Comparison of ENCODE assay signal across 8 cellular contexts in the genomic region with DNA sequence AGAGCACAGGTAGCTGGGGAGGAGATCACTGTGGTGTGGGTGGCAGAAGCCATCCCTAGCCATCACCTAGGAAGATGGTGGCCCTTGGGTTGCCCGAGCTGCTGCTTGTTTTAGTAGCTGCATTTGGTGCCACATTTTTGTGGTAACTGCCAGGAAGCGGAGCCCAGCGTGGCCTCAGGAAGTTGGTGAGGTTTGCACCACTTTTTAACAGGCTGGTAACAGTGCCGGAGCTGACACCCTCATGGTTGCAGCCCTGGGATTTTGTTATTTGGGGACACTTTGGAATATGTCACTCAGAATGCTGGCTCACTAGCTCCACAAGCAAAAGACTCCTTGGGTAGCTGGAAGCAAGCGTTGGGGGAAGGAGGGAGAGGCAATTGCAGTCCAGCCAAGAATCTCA. TPM values are rescaled to one million over a fixed set of nuclear protein-coding genes. Genes with fewer than 3 reads are reported as not detected.
DNase-seq lines count a peak whose midpoint lies in the region; ATAC-seq, FAIRE-seq and TF ChIP-seq lines count a peak whose summit lies in the region.

No MANE protein-coding gene starts in this region.

- H2AK5ac ChIP-seq in H1 (ENCODE audit: low read depth, low read length): 0 out of 2 replicates have a peak overlapping the region, but pooled peaks have one; percentile 24
- H2AK5ac ChIP-seq in trophoblast cell (ENCODE audit: low read length): no peak overlapping the region

- no peaks in the 10 kb centered on the region for H3K9me2 ChIP-seq in PC-9 (ENCODE audit: insufficient read depth)

- no peaks in the 10 kb centered on the region; the same call in 1 of the 2 replicates for H3K23me2 ChIP-seq in H1 (ENCODE audit: low read depth, low read length)

- no peak overlapping the region for H2BK5ac ChIP-seq in H1 (ENCODE audit: low read depth, low read length)
- H2BK5ac ChIP-seq in trophoblast cell (ENCODE audit: low read depth, low read length, poor library complexity): no peak overlapping the region

- TF ChIP-seq POLR2A in H1 (IDR thresholded peaks at IDR 0.05; ENCODE audit: control extremely low read depth in 1 of 2, low read depth in 2 of 2, low read length in 2 of 2): no peak

- H4K5ac ChIP-seq in H1 (ENCODE audit: insufficient read length, low read depth, low read length): peak overlapping the region; percentile 13

- H3K4ac ChIP-seq in H1 (replicated peaks; ENCODE audit: insufficient read length, low read depth, low read length) (no peak overlapping the region), trophoblast cell (ENCODE audit: low read depth, low read length) (peak overlapping the region; percentile 96)

- H3K27me3 ChIP-seq in PC-9 (ENCODE audit: insufficient read depth, low read depth) (no peaks in the 10 kb centered on the region), H1 (replicated peaks in 1 of 4; ENCODE audit: control insufficient read depth in 3 of 4, extremely low read depth in 1 of 4, insufficient read depth in 3 of 4, low read length in 3 of 4) (no peaks in the 10 kb centered on the region), trophoblast cell (ENCODE audit: insufficient read depth, low read length) (no peaks in the 10 kb centered on the region)

- H3K4me2 ChIP-seq in PC-9: no peak overlapping the region
- no peak overlapping the region for H3K4me2 ChIP-seq in H1 (ENCODE audit: insufficient read depth in 1 of 2, low read depth in 2 of 2, low read length in 2 of 2)
- H3K4me2 ChIP-seq in trophoblast cell (ENCODE audit: low read length): no peak overlapping the region

- H3K4me3 ChIP-seq in PC-9 (no peak overlapping the region), H1 (ENCODE audit: extremely low read depth in 1 of 4, insufficient read depth in 2 of 4, low read depth in 3 of 4, low read length in 4 of 4) (no peak overlapping the region), trophoblast cell (ENCODE audit: low read depth, low read length) (no peak overlapping the region)

- no peak for TF ChIP-seq EP300 in H1 (IDR thresholded peaks at IDR 0.05; ENCODE audit: borderline replicate concordance in 1 of 2, low read depth in 2 of 2, low read length in 2 of 2)

- 0 out of 2 replicates have a peak overlapping the region, but pooled peaks have one; percentile 40 for H4K8ac ChIP-seq in H1 (ENCODE audit: extremely low read depth, insufficient read depth, low read length)
- peak overlapping the region; percentile 8 for H4K8ac ChIP-seq in trophoblast cell (ENCODE audit: low read depth, low read length)

- BruUV-seq in PC-9 (replicated peaks; lab: Mats Ljungman, UMichigan): no TSS peak

- H3K56ac ChIP-seq in H1 (replicated peaks; ENCODE audit: insufficient read length, low read depth, low read length): no peak overlapping the region

- CTCF ChIA-PET in PC-9 (lab: Charles Lee) (interaction anchor here (1.2 kb wide), 1 partner anchor 32 kb away, joined by 4 read pairs; no protein-coding TSS in a partner anchor), H1 (lab: Charles Lee; ENCODE audit: partially characterized antibody) (interaction anchor here (0.5 to 4.6 kb wide), 9 partner anchors 16 to 228 kb away, joined by 3 to 29 read pairs (median 3); no protein-coding TSS in a partner anchor)

- POLR2A ChIA-PET in PC-9 (lab: Charles Lee; ENCODE audit: unreplicated experiment): no interaction called here
- POLR2A ChIA-PET in H1 (lab: Charles Lee; ENCODE audit: partially characterized antibody): interaction anchor here (0.9 to 21.5 kb wide), 4 partner anchors 7 to 23 kb away, joined by 3 to 495 read pairs (median 196); a partner anchor contains a TSS

- H2AFZ ChIP-seq in PC-9: no peak overlapping the region
- H2AFZ ChIP-seq in H1 (ENCODE audit: low read length): no peak overlapping the region
- H2AFZ ChIP-seq in trophoblast cell (ENCODE audit: insufficient read depth, low read length, poor library complexity): no peak overlapping the region

- peak overlapping the region; percentile 13 for H4K91ac ChIP-seq in H1 (replicated peaks; ENCODE audit: insufficient read length, low read length)
- H4K91ac ChIP-seq in trophoblast cell (ENCODE audit: low read depth, low read length): peak overlapping the region; percentile 8

- H3K14ac ChIP-seq in H1 (ENCODE audit: insufficient read length) (no peak overlapping the region), trophoblast cell (ENCODE audit: low read length) (no peak overlapping the region)

- TF ChIP-seq CTCF in PC-9 (conservative IDR thresholded peaks at IDR 0.05) (no peak), H1 (IDR thresholded peaks at IDR 0.05; ENCODE audit: control extremely low read depth in 1 of 3, insufficient read depth in 1 of 3, low read depth in 1 of 3, low read length in 3 of 3) (no peak)

- 94% methylated on average over 5 of the region's 5 CpGs; no CpG with 5 or more reads in 1 of the 2 experiments for WGBS in H1 (ENCODE audit: extremely low coverage in 1 of 2, insufficient coverage in 1 of 2, insufficient read length in 1 of 2, insufficient replicate concordance in 2 of 2, low coverage in 1 of 2, low lambda C conversion rate in 2 of 2, missing lambda C conversion rate in 1 of 2), 2 experiments
- no CpG with 5 or more reads among the region's 5 CpGs for WGBS in trophoblast cell (ENCODE audit: extremely low coverage, insufficient coverage, insufficient read length)

- H3K9me3 ChIP-seq in PC-9 (ENCODE audit: insufficient read depth, low read depth): no peaks in the 10 kb centered on the region
- H3K9me3 ChIP-seq in H1 (ENCODE audit: insufficient read depth in 2 of 2, low read depth in 1 of 2, low read length in 1 of 2): no peaks in the 10 kb centered on the region
- no peaks in the 10 kb centered on the region for H3K9me3 ChIP-seq in trophoblast cell (ENCODE audit: insufficient read depth, low read depth, low read length)

- H2BK20ac ChIP-seq in H1 (ENCODE audit: low read length): no peak overlapping the region

- peaks cover 96% of the 10 kb centered on the region for H3K79me2 ChIP-seq in PC-9 (ENCODE audit: low read depth)
- peaks cover 7 to 85% of the 10 kb centered on the region in 2 experiments for H3K79me2 ChIP-seq in H1 (ENCODE audit: control insufficient read depth in 1 of 2, insufficient read depth in 2 of 2, low read length in 2 of 2)
- peaks cover 41% of the 10 kb centered on the region for H3K79me2 ChIP-seq in trophoblast cell (ENCODE audit: control insufficient read depth, insufficient read depth, low read length, poor library complexity)

- H3F3A ChIP-seq in PC-9 (ENCODE audit: insufficient read depth, low read depth): peaks cover 72% of the 10 kb centered on the region

- DNase-seq in GDM1 (lab: John Stamatoyannopoulos, UW): peak; percentile 77
- DNase-seq in PC-9: no peak
- no peak for DNase-seq in H1 (ENCODE audit: low read depth in 1 of 2, low spot score in 2 of 2)
- DNase-seq in trophoblast cell: no peak
- DNase-seq in stimulated activated CD4-positive, alpha-beta T cell treated with anti-CD3 and anti-CD28 coated beads, Interleukin-1b, Interleukin-23, amount 100 ng/mL, for 48 hours: no peak
- DNase-seq in Ammon's horn (ENCODE audit: low spot score): no peak
- DNase-seq in NCI-H2171 (lab: John Stamatoyannopoulos, UW): no peak

- H3K36me3 ChIP-seq in PC-9 (ENCODE audit: low read depth) (peaks cover 19% of the 10 kb centered on the region), H1 (ENCODE audit: control insufficient read depth in 2 of 4, insufficient read depth in 4 of 4, low read length in 3 of 4) (0 out of 8 replicates have a peak, but pooled peaks cover 0 to 5% (median 0%) of the 10 kb centered on the region in 4 experiments), trophoblast cell (ENCODE audit: control insufficient read depth in 1 of 2, insufficient read depth in 2 of 2, low read length in 2 of 2) (peaks cover 11 to 15% of the 10 kb centered on the region in 2 experiments)

- H3K9ac ChIP-seq in H1 (replicated peaks in 1 of 4; ENCODE audit: extremely low read depth in 1 of 4, low read depth in 3 of 4, low read length in 3 of 4): no peak overlapping the region
- H3K9ac ChIP-seq in trophoblast cell (ENCODE audit: low read length): no peak overlapping the region

- peaks cover 88% of the 10 kb centered on the region for H4K20me1 ChIP-seq in PC-9 (ENCODE audit: insufficient read depth)
- H4K20me1 ChIP-seq in H1 (replicated peaks in 1 of 2; ENCODE audit: control insufficient read depth in 1 of 2, insufficient read depth in 2 of 2, low read length in 2 of 2): peaks cover 6 to 21% of the 10 kb centered on the region in 2 experiments

- intact Hi-C loops in PC-9 (cut with micrococcal nuclease; ENCODE audit: unreplicated experiment): no loop called here

- H3K4me1 ChIP-seq in PC-9 (replicated peaks; ENCODE audit: insufficient read depth): peaks cover 40% of the 10 kb centered on the region
- H3K4me1 ChIP-seq in H1 (replicated peaks in 1 of 4; ENCODE audit: control insufficient read depth in 3 of 4, insufficient read depth in 4 of 4, low read length in 3 of 4): peaks cover 25 to 40% (median 34%) of the 10 kb centered on the region in 4 experiments
- H3K4me1 ChIP-seq in trophoblast cell (ENCODE audit: control insufficient read depth in 1 of 2, insufficient read depth in 2 of 2, low read length in 2 of 2): peaks cover 57 to 66% of the 10 kb centered on the region in 2 experiments

- peak overlapping the region; percentile 19 for H4K12ac ChIP-seq in trophoblast cell (ENCODE audit: low read depth, low read length)

- H2BK15ac ChIP-seq in H1 (ENCODE audit: low read length): no peak overlapping the region

- FAIRE-seq in H1 (lab: Jason Lieb, UNC): no peak

- H3K23ac ChIP-seq in H1 (ENCODE audit: insufficient read length) (no peak overlapping the region), trophoblast cell (ENCODE audit: low read length) (no peak overlapping the region)

- no peak overlapping the region for H2BK12ac ChIP-seq in H1 (ENCODE audit: low read depth, low read length)
- H2BK12ac ChIP-seq in trophoblast cell (ENCODE audit: low read length): no peak overlapping the region

- H3K27ac ChIP-seq in PC-9: peak overlapping the region; percentile 41; the same call in 1 of the 2 replicates
- no peak overlapping the region for H3K27ac ChIP-seq in H1 (ENCODE audit: low read depth, low read length)
- peak overlapping the region; percentile 66 for H3K27ac ChIP-seq in trophoblast cell (ENCODE audit: low read depth, low read length)

- H3K18ac ChIP-seq in H1 (ENCODE audit: extremely low read depth, low read length): peak overlapping the region; percentile 25; the same call in 1 of the 2 replicates
- H3K18ac ChIP-seq in trophoblast cell (ENCODE audit: low read length): peak overlapping the region; percentile 34

- no peak for ATAC-seq in HG02798 (IDR thresholded peaks at IDR 0.05; ENCODE audit: poor library complexity, unreplicated experiment)

- H3K79me1 ChIP-seq in H1 (ENCODE audit: low read depth, low read length) (peaks cover 25% of the 10 kb centered on the region), trophoblast cell (ENCODE audit: low read length) (peaks cover 53% of the 10 kb centered on the region)

- TF ChIP-seq RAD21 in H1 (IDR thresholded peaks at IDR 0.05 in 1 of 2, conservative IDR thresholded peaks at IDR 0.05 in 1 of 2; ENCODE audit: low read depth in 2 of 2, low read length in 2 of 2): no peak

- H2BK120ac ChIP-seq in H1 (replicated peaks; ENCODE audit: low read depth, low read length) (no peak overlapping the region), trophoblast cell (ENCODE audit: insufficient read depth, low read length, poor library complexity) (peak overlapping the region; percentile 9)

RNA-seq across cellular contexts. Expression of a gene that starts 22.1 kb away (rescaled TPM):
- 1,066 and 1,233 TPM in 2 replicates for total RNA-seq in PC-9 (2021)
- 520 and 530 TPM in 2 replicates for total RNA-seq in H1 (2021; fragmentation: NEBNext Ultra II Directional; extraction: Animal tissue kit (Norgen Biotek cat#: 25700))
- polyA plus RNA-seq in H1 (2011; rRNA removed): 211 and 281 TPM in 2 replicates
- polyA plus RNA-seq in H1 (2011; cell fraction: cytosol; rRNA removed): 223 TPM
- polyA plus RNA-seq in H1 (2011; cell fraction: nucleus; rRNA removed): 1,059 TPM
- 374 to 504 TPM (median 451 TPM) in 4 replicates for polyA plus RNA-seq in H1 (2012, experiment 1 of 2)
- 171 TPM for polyA plus RNA-seq in H1 (2012, experiment 2 of 2)
- polyA plus RNA-seq in H1 (2013, experiment 1 of 2): 279 TPM
- 254 TPM for polyA plus RNA-seq in H1 (2013, experiment 2 of 2)
- 190 and 202 TPM in 2 replicates for polyA minus RNA-seq in H1 (2011; rRNA and poly(A)+ RNA removed)
- polyA minus RNA-seq in H1 (2011; cell fraction: cytosol; rRNA and poly(A)+ RNA removed): 103 TPM
- 171 TPM for polyA minus RNA-seq in H1 (2011; cell fraction: nucleus; rRNA and poly(A)+ RNA removed)
- 442 and 468 TPM in 2 replicates for polyA plus RNA-seq in trophoblast cell (2013)

RNA-seq across cellular contexts. Expression of a gene that starts 50.5 kb away (rescaled TPM):
- 230 and 292 TPM in 2 replicates for total RNA-seq in PC-9 (2021)
- 329 and 344 TPM in 2 replicates for total RNA-seq in H1 (2021; fragmentation: NEBNext Ultra II Directional; extraction: Animal tissue kit (Norgen Biotek cat#: 25700))
- polyA plus RNA-seq in H1 (2011; rRNA removed): 937 and 977 TPM in 2 replicates
- polyA plus RNA-seq in H1 (2011; cell fraction: cytosol; rRNA removed): 945 TPM
- polyA plus RNA-seq in H1 (2011; cell fraction: nucleus; rRNA removed): 915 TPM
- 382 to 549 TPM (median 528 TPM) in 4 replicates for polyA plus RNA-seq in H1 (2012, experiment 1 of 2)
- polyA plus RNA-seq in H1 (2012, experiment 2 of 2): 458 TPM
- polyA plus RNA-seq in H1 (2013, experiment 1 of 2): 236 TPM
- polyA plus RNA-seq in H1 (2013, experiment 2 of 2): 236 TPM
- 386 and 450 TPM in 2 replicates for polyA minus RNA-seq in H1 (2011; rRNA and poly(A)+ RNA removed)
- polyA minus RNA-seq in H1 (2011; cell fraction: cytosol; rRNA and poly(A)+ RNA removed): 188 TPM
- 180 TPM for polyA minus RNA-seq in H1 (2011; cell fraction: nucleus; rRNA and poly(A)+ RNA removed)
- 205 and 214 TPM in 2 replicates for polyA plus RNA-seq in trophoblast cell (2013)

RNA-seq across cellular contexts. Expression of a gene that starts 51.8 kb away (rescaled TPM):
- 3.5 and 6.8 TPM in 2 replicates for total RNA-seq in PC-9 (2021)
- total RNA-seq in H1 (2021; fragmentation: NEBNext Ultra II Directional; extraction: Animal tissue kit (Norgen Biotek cat#: 25700)): 10.4 and 14.4 TPM in 2 replicates
- polyA plus RNA-seq in H1 (2011; rRNA removed): 9.0 and 22.0 TPM in 2 replicates
- polyA plus RNA-seq in H1 (2011; cell fraction: cytosol; rRNA removed): 8.0 TPM
- polyA plus RNA-seq in H1 (2011; cell fraction: nucleus; rRNA removed): 12.8 TPM
- polyA plus RNA-seq in H1 (2012, experiment 1 of 2): 9.6 to 16.0 TPM (median 13.8 TPM) in 4 replicates
- 7.3 TPM for polyA plus RNA-seq in H1 (2012, experiment 2 of 2)
- 14.6 TPM for polyA plus RNA-seq in H1 (2013, experiment 1 of 2)
- polyA plus RNA-seq in H1 (2013, experiment 2 of 2): 11.8 TPM
- 1.1 and 1.6 TPM in 2 replicates for polyA minus RNA-seq in H1 (2011; rRNA and poly(A)+ RNA removed)
- polyA minus RNA-seq in H1 (2011; cell fraction: cytosol; rRNA and poly(A)+ RNA removed): 3.7 TPM
- polyA minus RNA-seq in H1 (2011; cell fraction: nucleus; rRNA and poly(A)+ RNA removed): 2.0 TPM
- 0.56 and 0.72 TPM in 2 replicates for polyA plus RNA-seq in trophoblast cell (2013)
